ENCODE assay signal across 18 cellular contexts in the genomic region with DNA sequence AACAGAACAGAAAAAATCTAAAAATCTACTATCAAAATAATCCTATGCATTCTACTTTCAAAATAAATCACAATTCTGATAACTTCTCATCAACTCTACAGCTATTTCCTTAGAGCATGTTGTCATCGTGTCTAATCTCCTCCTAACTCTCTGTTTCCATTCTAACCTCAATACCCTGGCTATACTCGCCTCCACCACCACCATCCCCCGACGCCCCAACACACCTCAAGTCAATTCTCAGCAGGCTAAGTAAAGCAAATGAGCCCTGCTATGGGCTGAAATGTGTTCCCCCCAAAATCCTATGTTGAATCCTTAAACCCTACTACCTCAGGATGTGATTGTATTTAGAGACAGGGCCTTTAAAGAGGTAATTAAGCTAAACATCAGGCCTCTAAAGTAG. TPM values are rescaled to one million over a fixed set of nuclear protein-coding genes. Genes with fewer than 3 reads are reported as not detected.
DNase-seq lines count a peak whose midpoint lies in the region; ATAC-seq and TF ChIP-seq lines count a peak whose summit lies in the region.
"Had no signal": no experiment of that assay in that cellular context is flagged by ENCODE, and none has a peak within 500 bp of the region (broad histone marks: within the 10 kb centered on the region; RNA-seq: fewer than 3 reads in every experiment).

No MANE protein-coding gene starts in this region.

- no peaks in the 10 kb centered on the region for H3K4me1 ChIP-seq in body of pancreas
- no peaks in the 10 kb centered on the region for H3K4me1 ChIP-seq in upper lobe of right lung

- intact Hi-C loops in body of pancreas (cut with DNase I): no loop called here
- intact Hi-C loops in upper lobe of right lung (cut with DNase I): no loop called here

- H3K4me3 ChIP-seq in body of pancreas: no peak overlapping the region
- no peak overlapping the region for H3K4me3 ChIP-seq in upper lobe of right lung

- in situ Hi-C loops in GM13977 (cut with MboI; ENCODE audit: low pct_unique_long_range_greater_than_20kb, low sequenced_read_pairs, unreplicated experiment): no loop called here

- H3K27me3 Mint-ChIP-seq in activated T-helper 17 cell treated with anti-CD3 and anti-CD28 coated beads, Interleukin-2, amount 50 U/mL, for 72 hours: no peaks in the 10 kb centered on the region
- H3K27me3 Mint-ChIP-seq in progenitor cell of endocrine pancreas: no peaks in the 10 kb centered on the region
- H3K27me3 Mint-ChIP-seq: CD4-positive, alpha-beta memory T cell; IgD-negative memory B cell; type B pancreatic cell had no signal

- H3K9me3 ChIP-seq in body of pancreas (no peaks in the 10 kb centered on the region), upper lobe of right lung (no peaks in the 10 kb centered on the region)

- H3K36me3 Mint-ChIP-seq in activated T-helper 17 cell treated with anti-CD3 and anti-CD28 coated beads, Interleukin-2, amount 50 U/mL, for 72 hours (ENCODE audit: low read depth): peaks cover 29% of the 10 kb centered on the region
- peaks cover 21% of the 10 kb centered on the region for H3K36me3 Mint-ChIP-seq in progenitor cell of endocrine pancreas (ENCODE audit: insufficient read depth)

- TF ChIP-seq CTCF in GM13977 (IDR thresholded peaks at IDR 0.05; ENCODE audit: extremely low read depth, insufficient read depth, missing control alignments) (no peak), progenitor cell of endocrine pancreas (IDR thresholded peaks at IDR 0.05; ENCODE audit: unreplicated experiment) (no peak), body of pancreas (IDR thresholded peaks at IDR 0.05) (no peak), upper lobe of right lung (IDR thresholded peaks at IDR 0.05) (no peak)

- H3K9me3 Mint-ChIP-seq in activated T-helper 17 cell treated with anti-CD3 and anti-CD28 coated beads, Interleukin-2, amount 50 U/mL, for 72 hours: no peaks in the 10 kb centered on the region
- no peaks in the 10 kb centered on the region for H3K9me3 Mint-ChIP-seq in progenitor cell of endocrine pancreas (ENCODE audit: low read depth)
- H3K9me3 Mint-ChIP-seq: IgD-negative memory B cell, type B pancreatic cell had no signal

- WGBS in body of pancreas, 2 donors: 78 to 90% methylated on average over 4 of the region's 4 CpGs

- peaks cover 26% of the 10 kb centered on the region for H3K4me1 Mint-ChIP-seq in activated T-helper 17 cell treated with anti-CD3 and anti-CD28 coated beads, Interleukin-2, amount 50 U/mL, for 72 hours
- H3K4me1 Mint-ChIP-seq in progenitor cell of endocrine pancreas (ENCODE audit: low read depth): peaks cover 17% of the 10 kb centered on the region

- H3K27me3 ChIP-seq in body of pancreas: no peaks in the 10 kb centered on the region
- no peaks in the 10 kb centered on the region for H3K27me3 ChIP-seq in upper lobe of right lung

- ATAC-seq in activated T-helper 17 cell treated with anti-CD3 and anti-CD28 coated beads, Interleukin-2, amount 50 U/mL, for 72 hours (replicated peaks): peak; percentile 78
- ATAC-seq in body of pancreas: no peak
- ATAC-seq in upper lobe of right lung: no peak
- ATAC-seq in HG02973 (IDR thresholded peaks at IDR 0.05; ENCODE audit: unreplicated experiment): no peak
- ATAC-seq: esophagus mucosa had no signal

- DNase-seq in activated CD4-positive, alpha-beta T cell treated with anti-CD3 and anti-CD28 coated beads, Interleukin-2, amount 50 U/mL, for 48 hours: peak; percentile 19 to 42
- DNase-seq in activated CD4-positive, alpha-beta T cell treated with anti-CD3 and anti-CD28 coated beads for 1 hour: no peak
- DNase-seq in GM13977 (ENCODE audit: low spot score) (peak; percentile 62), progenitor cell of endocrine pancreas (ENCODE audit: low spot score, unreplicated experiment) (no peak), body of pancreas (no peak), upper lobe of right lung (no peak)
- DNase-seq: CD4-positive, alpha-beta memory T cell; glutamatergic neuron; islet precursor cell; mesenchymal stem cell; MV-4-11; NCI-H774; WERI-Rb-1 had no signal

- peak overlapping the region; percentile 2 for H3K27ac Mint-ChIP-seq in activated T-helper 17 cell treated with anti-CD3 and anti-CD28 coated beads, Interleukin-2, amount 50 U/mL, for 72 hours
- peak overlapping the region; percentile 73 for H3K27ac Mint-ChIP-seq in progenitor cell of endocrine pancreas
- H3K27ac Mint-ChIP-seq: IgD-negative memory B cell, type B pancreatic cell had no signal

- no peak for TF ChIP-seq POLR2A in body of pancreas (IDR thresholded peaks at IDR 0.05)

- H3K36me3 ChIP-seq in body of pancreas (replicated peaks in 1 of 2; ENCODE audit: insufficient read depth in 1 of 2, low read depth in 2 of 2) (no peaks in the 10 kb centered on the region), upper lobe of right lung (peaks cover 15% of the 10 kb centered on the region)

- H3K27ac ChIP-seq in body of pancreas (no peak overlapping the region), upper lobe of right lung (no peak overlapping the region)
- H3K27ac ChIP-seq: WERI-Rb-1 had no signal

- H3K4me3 Mint-ChIP-seq in activated T-helper 17 cell treated with anti-CD3 and anti-CD28 coated beads, Interleukin-2, amount 50 U/mL, for 72 hours: no peak overlapping the region
- H3K4me3 Mint-ChIP-seq in progenitor cell of endocrine pancreas (ENCODE audit: low read depth): no peak overlapping the region
- H3K4me3 Mint-ChIP-seq: IgD-negative memory B cell, type B pancreatic cell had no signal

RNA-seq across cellular contexts. Expression of a gene that starts 34.6 kb away (rescaled TPM):
- 100 to 1,000 TPM; 135 to 174 TPM for total RNA-seq in activated T-helper 17 cell treated with anti-CD3 and anti-CD28 coated beads, Interleukin-2, amount 50 U/mL, for 72 hours
- total RNA-seq in progenitor cell of endocrine pancreas: 200 and 207 TPM in 2 replicates
- 10 to 100 TPM; 56.8 to 57.7 TPM for total RNA-seq in body of pancreas
- 118 TPM for total RNA-seq in upper lobe of right lung

Comparison
In these comparisons a context has a peak if more than half of its experiments do, and no peak if none do; other contexts are left out.
1. DNase-seq: peak in activated CD4-positive, alpha-beta T cell treated with anti-CD3 and anti-CD28 coated beads, Interleukin-2, amount 50 U/mL, for 48 hours (2 of 2) and GM13977 (single experiment); none in activated CD4-positive, alpha-beta T cell treated with anti-CD3 and anti-CD28 coated beads for 1 hour (single experiment), progenitor cell of endocrine pancreas (single experiment), body of pancreas (0 of 4) and upper lobe of right lung (single experiment).